ENCODE assay signal across 29 cellular contexts in genomic region chr18:51257150-51257549, GRCh38.
"Had no signal": no experiment of that assay in that cellular context is flagged by ENCODE, and none has a peak within 500 bp of the region (broad histone marks: within the 10 kb centered on the region; RNA-seq: fewer than 3 reads in every experiment).

No MANE protein-coding gene starts in this region.

- DNase-seq: hypothalamus; immature natural killer cell; kidney; left colon; left lung; lower lobe of right lung; mammary epithelial cell; mesenchymal stem cell; naive B cell; natural killer cell; nephron progenitor cell; nucleus accumbens; psoas muscle; right lobe of liver; stimulated activated CD4-positive, alpha-beta T cell treated with anti-CD3 and anti-CD28 coated beads, Interleukin-1b, Interleukin-23, amount 100 ng/mL, for 48 hours; stimulated activated CD4-positive, alpha-beta T cell treated with anti-CD3 and anti-CD28 coated beads, Interleukin-2, amount 100 ng/mL, for 48 hours; stimulated activated CD4-positive, alpha-beta T cell treated with anti-CD3 and anti-CD28 coated beads, Interleukin-4, amount 100 ng/mL, for 4 hours; stimulated activated CD8-positive, alpha-beta memory T cell treated with anti-CD3 and anti-CD28 coated beads, Interleukin-4, amount 100 ng/mL, for 48 hours; stimulated activated naive CD4-positive, alpha-beta T cell treated with Interleukin-2 at 50 U/mL for 16 hours; stimulated activated naive CD8-positive, alpha-beta T cell treated with anti-CD3 and anti-CD28 coated beads, Interleukin-15, amount 100 ng/mL, for 72 hours; substantia nigra; thyroid gland; transverse colon; upper lobe of left lung had no signal

- H3K9ac ChIP-seq: parathyroid adenoma had no signal

- H2AFZ ChIP-seq: parathyroid adenoma had no signal

- H3K4me3 Mint-ChIP-seq: immature natural killer cell; naive B cell; natural killer cell; nephron progenitor cell; stimulated activated memory B cell treated with anti-CD40 and anti-IgM and Interleukin-4, amounts not matched to agents 10 μg/mL and 1 μg/mL and 100 μg/mL, for 72 hours; stimulated activated naive CD8-positive, alpha-beta T cell treated with anti-CD3 and anti-CD28 coated beads, Interleukin-15, amount 100 ng/mL, for 72 hours had no signal

- H3K4me1 ChIP-seq: left lung, lower lobe of right lung, parathyroid adenoma, psoas muscle, right atrium auricular region, right lobe of liver, transverse colon, upper lobe of left lung, vagina had no signal

- H3K27ac Mint-ChIP-seq: immature natural killer cell; natural killer cell; nephron progenitor cell; stimulated activated memory B cell treated with anti-CD40 and anti-IgM and Interleukin-4, amounts not matched to agents 10 μg/mL and 1 μg/mL and 100 μg/mL, for 72 hours; stimulated activated naive CD8-positive, alpha-beta T cell treated with anti-CD3 and anti-CD28 coated beads, Interleukin-15, amount 100 ng/mL, for 72 hours had no signal

- H3K27me3 ChIP-seq: left lung, right atrium auricular region, right lobe of liver, thyroid gland, transverse colon, upper lobe of left lung, vagina had no signal

- H3K9me3 Mint-ChIP-seq: immature natural killer cell; natural killer cell; nephron progenitor cell; stimulated activated memory B cell treated with anti-CD40 and anti-IgM and Interleukin-4, amounts not matched to agents 10 μg/mL and 1 μg/mL and 100 μg/mL, for 72 hours; stimulated activated naive CD8-positive, alpha-beta T cell treated with anti-CD3 and anti-CD28 coated beads, Interleukin-15, amount 100 ng/mL, for 72 hours had no signal

- H3K4me1 Mint-ChIP-seq: immature natural killer cell; natural killer cell; nephron progenitor cell; stimulated activated naive CD8-positive, alpha-beta T cell treated with anti-CD3 and anti-CD28 coated beads, Interleukin-15, amount 100 ng/mL, for 72 hours had no signal

- H3K36me3 ChIP-seq: left lung, lower lobe of right lung, right atrium auricular region, right lobe of liver, thyroid gland, transverse colon, upper lobe of left lung, vagina had no signal

- H3K79me2 ChIP-seq: parathyroid adenoma had no signal

- H3K36me3 Mint-ChIP-seq: natural killer cell; stimulated activated memory B cell treated with anti-CD40 and anti-IgM and Interleukin-4, amounts not matched to agents 10 μg/mL and 1 μg/mL and 100 μg/mL, for 72 hours had no signal

- H3K4me3 ChIP-seq: left lung, lower lobe of right lung, psoas muscle, right atrium auricular region, right lobe of liver, smooth muscle cell, thyroid gland, transverse colon, upper lobe of left lung, vagina had no signal

- H3K9me3 ChIP-seq: left lung, lower lobe of right lung, psoas muscle, right atrium auricular region, right lobe of liver, thyroid gland, transverse colon, upper lobe of left lung, vagina had no signal

- H3K27ac ChIP-seq: left lung, lower lobe of right lung, parathyroid adenoma, psoas muscle, right atrium auricular region, right lobe of liver, thyroid gland, transverse colon, upper lobe of left lung, vagina had no signal

- H3K4me2 ChIP-seq: smooth muscle cell had no signal
